Comparison of ENCODE assay signal across 1 cellular context in the genomic region with DNA sequence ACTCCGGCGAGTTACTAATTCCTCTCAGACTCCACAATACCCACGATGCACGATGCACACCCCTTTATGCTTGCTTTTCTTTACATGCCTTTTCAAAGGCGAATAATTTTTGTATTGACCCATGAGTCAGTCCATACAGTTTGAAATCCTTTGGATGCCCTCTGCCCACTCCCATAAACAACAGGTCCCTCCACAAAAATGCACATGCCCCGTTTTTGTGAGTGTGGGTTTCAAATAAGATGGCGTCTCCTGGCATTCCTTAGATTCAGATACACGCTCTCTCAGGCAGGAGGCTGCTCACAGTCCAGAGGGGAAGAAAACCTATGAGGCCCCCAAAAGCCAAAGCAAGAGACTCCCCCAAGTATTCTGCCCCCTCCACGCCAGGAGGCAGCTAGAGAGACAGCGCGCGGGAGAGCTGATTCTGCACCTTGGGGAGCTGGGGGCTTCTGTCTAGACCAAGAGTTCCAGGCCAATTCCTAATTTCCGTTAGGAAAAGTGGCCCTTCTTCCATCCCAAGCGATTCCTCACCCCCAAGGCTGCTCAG.
TF ChIP-seq lines count a peak whose summit lies in the region.

No MANE protein-coding gene starts in this region.

TF ChIP-seq in HepG2, 621 proteins besides CTCF, POLR2A, EP300 and RAD21:
- TF ChIP-seq SRF (IDR thresholded peaks at IDR 0.05; ENCODE audit: low read depth, low read length) (no peak), EZH2 (conservative IDR thresholded peaks at IDR 0.05; ENCODE audit: low read depth, low read length) (0 out of 2 replicates have a peak, but pooled peaks have one; percentile 44)
